Comparison of ENCODE assay signal across 1 cellular context in genomic region chr21:38838598-38839369, GRCh38.
A peak's percentile ranks its signal among the peaks of the same experiment; 100 is the strongest.
TF ChIP-seq lines count a peak whose summit lies in the region.

No MANE protein-coding gene starts in this region.

TF ChIP-seq in K562, 482 proteins besides CTCF, POLR2A, EP300 and RAD21:
- TF ChIP-seq ZNF830 (CRISPR knock-in tag; IDR thresholded peaks at IDR 0.05), result no peak
- TF ChIP-seq ZNF143 (CRISPR knock-in tag; IDR thresholded peaks at IDR 0.05), result no peak
- 0 out of 2 replicates have a peak, but pooled peaks have one; percentile 50 for TF ChIP-seq THRB (CRISPR knock-in tag; conservative IDR thresholded peaks at IDR 0.05)
- no peak for TF ChIP-seq TGIF2 (CRISPR knock-in tag; IDR thresholded peaks at IDR 0.05)
- TF ChIP-seq ZNF584 (CRISPR knock-in tag; IDR thresholded peaks at IDR 0.05; ENCODE audit: low read depth), result peak; percentile 45; the same call in 1 of the 2 replicates
- peak; percentile 27; the same call in 1 of the 2 replicates for TF ChIP-seq USF2 (CRISPR knock-in tag; IDR thresholded peaks at IDR 0.05)
- no peak for TF ChIP-seq TEAD2 (tag; IDR thresholded peaks at IDR 0.05)
- TF ChIP-seq ZNF395 (CRISPR knock-in tag; IDR thresholded peaks at IDR 0.05), result 0 out of 2 replicates have a peak, but pooled peaks have one; percentile 30
- 0 out of 2 replicates have a peak, but pooled peaks have one; percentile 28 for TF ChIP-seq OTX1 (CRISPR knock-in tag; IDR thresholded peaks at IDR 0.05)
